20 cellular contexts compared by ENCODE assay signal in genomic region chr15:39465843-39466242, GRCh38.
DNase-seq lines count a peak whose midpoint lies in the region; FAIRE-seq and TF ChIP-seq lines count a peak whose summit lies in the region.
"Had no signal": no experiment of that assay in that cellular context is flagged by ENCODE, and none has a peak within 500 bp of the region (broad histone marks: within the 10 kb centered on the region; RNA-seq: fewer than 3 reads in every experiment).

No MANE protein-coding gene starts in this region.

- H3K27ac ChIP-seq in breast epithelium (peak overlapping the region; percentile 61 to 92), H1 (ENCODE audit: low read depth, low read length) (no peak overlapping the region), mesenchymal stem cell (ENCODE audit: low read length, poor library complexity, severe bottlenecking) (no peak overlapping the region), transverse colon (peak overlapping the region; percentile 39 to 67 (median 50))

- no peak overlapping the region for H3K27ac Mint-ChIP-seq in MCF 10A (ENCODE audit: low read depth, unreplicated experiment)
- H3K27ac Mint-ChIP-seq in activated CD4-positive, alpha-beta memory T cell treated with anti-CD3 and anti-CD28 coated beads, Interleukin-2, amount 10 ng/mL, durations not matched to agents 7 days and 5 days, result no peak overlapping the region
- H3K27ac Mint-ChIP-seq: activated CD4-positive, alpha-beta T cell treated with anti-CD3 and anti-CD28 coated beads, Interleukin-2, amount 10 ng/mL, durations not matched to agents 7 days and 5 days had no signal

- DNase-seq in breast epithelium (ENCODE audit: low spot score in 2 of 2) (no peak), MCF 10A (ENCODE audit: unreplicated experiment) (no peak), H1 (ENCODE audit: low read depth in 1 of 2, low spot score in 2 of 2) (no peak), mesenchymal stem cell (no peak), transverse colon (no peak), retina (no peak), NCI-H146 (lab: John Stamatoyannopoulos, UW) (no peak)
- DNase-seq in activated CD4-positive, alpha-beta memory T cell treated with anti-CD3 and anti-CD28 coated beads, Interleukin-2, amount 10 ng/mL, durations not matched to agents 7 days and 5 days, result no peak
- DNase-seq: 8988T; activated CD4-positive, alpha-beta T cell treated with anti-CD3 and anti-CD28 coated beads, Interleukin-2, amount 10 ng/mL, durations not matched to agents 7 days and 5 days; anterior cingulate cortex; C1 segment of cervical spinal cord; effector CD8-positive, alpha-beta T cell; Kasumi-1; kidney glomerular epithelial cell; NCI-H1694; NCI-H446; nucleus accumbens; stimulated activated CD4-positive, alpha-beta T cell treated with anti-CD3 and anti-CD28 coated beads, Interleukin-2, amount 100 ng/mL, for 48 hours had no signal

- H3K4me3 ChIP-seq in breast epithelium (no peak overlapping the region), H1 (ENCODE audit: extremely low read depth in 1 of 4, insufficient read depth in 2 of 4, low read depth in 3 of 4, low read length in 4 of 4) (no peak overlapping the region), mesenchymal stem cell (ENCODE audit: insufficient read depth in 1 of 2, low read depth in 1 of 2, low read length in 2 of 2) (no peak overlapping the region), transverse colon (no peak overlapping the region)

- H3K4me2 ChIP-seq in H1 (ENCODE audit: insufficient read depth in 1 of 2, low read depth in 2 of 2, low read length in 2 of 2) (no peak overlapping the region), mesenchymal stem cell (ENCODE audit: low read length, poor library complexity, severe bottlenecking) (no peak overlapping the region)

- H3K27me3 Mint-ChIP-seq in MCF 10A (ENCODE audit: insufficient read depth, unreplicated experiment), result no peaks in the 10 kb centered on the region
- H3K27me3 Mint-ChIP-seq in activated CD4-positive, alpha-beta memory T cell treated with anti-CD3 and anti-CD28 coated beads, Interleukin-2, amount 10 ng/mL, durations not matched to agents 7 days and 5 days, result peaks cover 12% of the 10 kb centered on the region

- no peaks in the 10 kb centered on the region for H3K23me2 ChIP-seq in H1 (ENCODE audit: low read depth, low read length)

- H3K4ac ChIP-seq in H1 (replicated peaks; ENCODE audit: insufficient read length, low read depth, low read length) (no peak overlapping the region), mesenchymal stem cell (ENCODE audit: low read depth in 1 of 2, low read length in 2 of 2) (no peak overlapping the region)

- H3K4me3 Mint-ChIP-seq in MCF 10A (ENCODE audit: unreplicated experiment), result no peak overlapping the region
- no peak overlapping the region for H3K4me3 Mint-ChIP-seq in activated CD4-positive, alpha-beta memory T cell treated with anti-CD3 and anti-CD28 coated beads, Interleukin-2, amount 10 ng/mL, durations not matched to agents 7 days and 5 days
- H3K4me3 Mint-ChIP-seq: activated CD4-positive, alpha-beta T cell treated with anti-CD3 and anti-CD28 coated beads, Interleukin-2, amount 10 ng/mL, durations not matched to agents 7 days and 5 days had no signal

- H2BK15ac ChIP-seq in H1 (ENCODE audit: low read length) (no peak overlapping the region), mesenchymal stem cell (ENCODE audit: low read depth, poor library complexity, severe bottlenecking) (no peak overlapping the region)

- no peaks in the 10 kb centered on the region for H3K9me3 Mint-ChIP-seq in MCF 10A (ENCODE audit: unreplicated experiment)
- no peaks in the 10 kb centered on the region for H3K9me3 Mint-ChIP-seq in activated CD4-positive, alpha-beta memory T cell treated with anti-CD3 and anti-CD28 coated beads, Interleukin-2, amount 10 ng/mL, durations not matched to agents 7 days and 5 days

- 79% methylated on average over 3 of the region's 3 CpGs; no CpG with 5 or more reads in 1 of the 2 experiments for WGBS in H1 (ENCODE audit: extremely low coverage in 1 of 2, insufficient coverage in 1 of 2, insufficient read length in 1 of 2, insufficient replicate concordance in 2 of 2, low coverage in 1 of 2, low lambda C conversion rate in 2 of 2, missing lambda C conversion rate in 1 of 2), 2 experiments
- WGBS in mesenchymal stem cell, result 93% methylated on average over 3 of the region's 3 CpGs
- WGBS in transverse colon (ENCODE audit: low coverage in 1 of 2), 2 donors, result 74 to 91% methylated on average over 2 to 3 of the region's 3 CpGs

- no peak overlapping the region for H2BK12ac ChIP-seq in H1 (ENCODE audit: low read depth, low read length)
- no peak overlapping the region for H2BK12ac ChIP-seq in mesenchymal stem cell (ENCODE audit: low read length in 2 of 2)

- TF ChIP-seq CTCF in breast epithelium (IDR thresholded peaks at IDR 0.05) (no peak), MCF 10A (IDR thresholded peaks at IDR 0.05; ENCODE audit: unreplicated experiment) (no peak), H1 (IDR thresholded peaks at IDR 0.05; ENCODE audit: control extremely low read depth in 1 of 3, insufficient read depth in 1 of 3, low read depth in 1 of 3, low read length in 3 of 3) (no peak), transverse colon (IDR thresholded peaks at IDR 0.05) (no peak)

- H3K4me1 ChIP-seq in breast epithelium, result peaks cover 0 to 5% of the 10 kb centered on the region in 2 donors
- H3K4me1 ChIP-seq in H1 (replicated peaks in 1 of 4; ENCODE audit: control insufficient read depth in 3 of 4, insufficient read depth in 4 of 4, low read length in 3 of 4), result no peaks in the 10 kb centered on the region; a peak in 1 of 7 replicates
- no peaks in the 10 kb centered on the region for H3K4me1 ChIP-seq in mesenchymal stem cell (ENCODE audit: control insufficient read depth, insufficient read depth, low read depth, low read length)
- H3K4me1 ChIP-seq in transverse colon, result peaks cover 0 to 21% (median 2%) of the 10 kb centered on the region in 4 donors

- TF ChIP-seq EP300 in H1 (IDR thresholded peaks at IDR 0.05; ENCODE audit: borderline replicate concordance in 1 of 2, low read depth in 2 of 2, low read length in 2 of 2) (no peak), transverse colon (IDR thresholded peaks at IDR 0.05; ENCODE audit: low read depth) (no peak)

- no peaks in the 10 kb centered on the region for H3K36me3 ChIP-seq in breast epithelium
- no peaks in the 10 kb centered on the region for H3K36me3 ChIP-seq in H1 (ENCODE audit: control insufficient read depth in 2 of 4, insufficient read depth in 4 of 4, low read length in 3 of 4)
- no peaks in the 10 kb centered on the region for H3K36me3 ChIP-seq in mesenchymal stem cell (ENCODE audit: control insufficient read depth in 1 of 2, insufficient read depth in 2 of 2, low read depth in 1 of 2, low read length in 2 of 2)
- H3K36me3 ChIP-seq in transverse colon, result no peaks in the 10 kb centered on the region

- no peak overlapping the region for H3K18ac ChIP-seq in H1 (ENCODE audit: extremely low read depth, low read length)
- H3K18ac ChIP-seq in mesenchymal stem cell (ENCODE audit: low read depth in 1 of 2, low read length in 2 of 2), result no peak overlapping the region

- no peaks in the 10 kb centered on the region for H3K36me3 Mint-ChIP-seq in MCF 10A (ENCODE audit: insufficient read depth, unreplicated experiment)
- no peaks in the 10 kb centered on the region for H3K36me3 Mint-ChIP-seq in activated CD4-positive, alpha-beta memory T cell treated with anti-CD3 and anti-CD28 coated beads, Interleukin-2, amount 10 ng/mL, durations not matched to agents 7 days and 5 days (ENCODE audit: low read depth)

- H3K79me1 ChIP-seq in H1 (ENCODE audit: low read depth, low read length) (no peaks in the 10 kb centered on the region), mesenchymal stem cell (replicated peaks; ENCODE audit: low read length, poor library complexity, severe bottlenecking) (no peaks in the 10 kb centered on the region)

- intact Hi-C loops in breast epithelium (cut with DNase I; ENCODE audit: low total_unique reads), result no loop called here
- intact Hi-C loops in MCF 10A (cut with micrococcal nuclease), result no loop called here
- intact Hi-C loops in transverse colon (cut with DNase I; ENCODE audit: low total_unique reads), result no loop called here

- H4K91ac ChIP-seq in H1 (replicated peaks; ENCODE audit: insufficient read length, low read length) (no peak overlapping the region), mesenchymal stem cell (ENCODE audit: low read length) (no peak overlapping the region)

- POLR2A ChIA-PET in MCF 10A (lab: Yijun Ruan, JAX) (no interaction called here), H1 (lab: Charles Lee; ENCODE audit: partially characterized antibody) (interaction anchor here (3.2 kb wide), 1 partner anchor 114 kb away, joined by 12 read pairs; the partner anchor contains the start of gene THBS1)
- POLR2A ChIA-PET in activated CD4-positive, alpha-beta memory T cell treated with anti-CD3 and anti-CD28 coated beads, Interleukin-2, amount 10 ng/mL, durations not matched to agents 7 days and 5 days (lab: Charles Lee), result no interaction called here

- no peak overlapping the region for H3K14ac ChIP-seq in H1 (ENCODE audit: insufficient read length)
- no peak overlapping the region for H3K14ac ChIP-seq in mesenchymal stem cell (ENCODE audit: low read length in 2 of 2)

- H2BK120ac ChIP-seq in H1 (replicated peaks; ENCODE audit: low read depth, low read length), result no peak overlapping the region
- H2BK120ac ChIP-seq in mesenchymal stem cell (ENCODE audit: low read depth, low read length), result no peak overlapping the region

- H2AK5ac ChIP-seq in H1 (ENCODE audit: low read depth, low read length) (no peak overlapping the region), mesenchymal stem cell (ENCODE audit: low read length, severe bottlenecking) (no peak overlapping the region)

- in situ Hi-C loops in transverse colon (cut with MboI; ENCODE audit: low pct_ligation_motif_present in 1 of 4, low pct_unique_long_range_greater_than_20kb in 1 of 4, low sequenced_read_pairs in 3 of 4), result no loop called here

- no peaks in the 10 kb centered on the region for H3K4me1 Mint-ChIP-seq in MCF 10A (ENCODE audit: insufficient read depth, unreplicated experiment)
- no peaks in the 10 kb centered on the region for H3K4me1 Mint-ChIP-seq in activated CD4-positive, alpha-beta memory T cell treated with anti-CD3 and anti-CD28 coated beads, Interleukin-2, amount 10 ng/mL, durations not matched to agents 7 days and 5 days
- H3K4me1 Mint-ChIP-seq: activated CD4-positive, alpha-beta T cell treated with anti-CD3 and anti-CD28 coated beads, Interleukin-2, amount 10 ng/mL, durations not matched to agents 7 days and 5 days had no signal

- no peaks in the 10 kb centered on the region for H3K9me3 ChIP-seq in breast epithelium
- H3K9me3 ChIP-seq in H1 (ENCODE audit: insufficient read depth in 2 of 2, low read depth in 1 of 2, low read length in 1 of 2), result no peaks in the 10 kb centered on the region
- peaks cover 7% of the 10 kb centered on the region for H3K9me3 ChIP-seq in mesenchymal stem cell (ENCODE audit: control insufficient read depth, low read length)
- H3K9me3 ChIP-seq in transverse colon, result no peaks in the 10 kb centered on the region

- TF ChIP-seq POLR2A in breast epithelium (IDR thresholded peaks at IDR 0.05) (no peak), H1 (IDR thresholded peaks at IDR 0.05; ENCODE audit: control extremely low read depth in 1 of 2, low read depth in 2 of 2, low read length in 2 of 2) (no peak), transverse colon (IDR thresholded peaks at IDR 0.05) (no peak)

- H2AFZ ChIP-seq in H1 (ENCODE audit: low read length) (peak overlapping the region; percentile 37; the same call in 1 of the 2 replicates), mesenchymal stem cell (ENCODE audit: low read depth, low read length) (no peak overlapping the region)

- H4K8ac ChIP-seq in H1 (ENCODE audit: extremely low read depth, insufficient read depth, low read length), result no peak overlapping the region; the same call in 1 of the 2 replicates
- H4K8ac ChIP-seq in mesenchymal stem cell (ENCODE audit: low read length), result no peak overlapping the region

- H3K23ac ChIP-seq in H1 (ENCODE audit: insufficient read length) (no peak overlapping the region), mesenchymal stem cell (ENCODE audit: low read length in 2 of 2) (no peak overlapping the region)

- no peak overlapping the region for H3K9ac ChIP-seq in H1 (replicated peaks in 1 of 4; ENCODE audit: extremely low read depth in 1 of 4, low read depth in 3 of 4, low read length in 3 of 4)
- H3K9ac ChIP-seq in mesenchymal stem cell (ENCODE audit: low read length), result peak overlapping the region; percentile 24

- H4K20me1 ChIP-seq in H1 (replicated peaks in 1 of 2; ENCODE audit: control insufficient read depth in 1 of 2, insufficient read depth in 2 of 2, low read length in 2 of 2), result no peaks in the 10 kb centered on the region

- H2BK5ac ChIP-seq in H1 (ENCODE audit: low read depth, low read length) (no peak overlapping the region), mesenchymal stem cell (ENCODE audit: low read depth, low read length, poor library complexity, severe bottlenecking) (no peak overlapping the region)

- CTCF ChIA-PET in MCF 10A (lab: Yijun Ruan, JAX) (interaction anchor here (0.6 to 1.2 kb wide), 2 partner anchors 21 to 33 kb away, joined by 3 read pairs; no protein-coding TSS in a partner anchor), H1 (lab: Charles Lee; ENCODE audit: partially characterized antibody) (interaction anchor here (0.6 to 1.8 kb wide), 5 partner anchors 10 to 333 kb away, joined by 3 to 4 read pairs (median 3); no protein-coding TSS in a partner anchor)
- CTCF ChIA-PET in activated CD4-positive, alpha-beta memory T cell treated with anti-CD3 and anti-CD28 coated beads, Interleukin-2, amount 10 ng/mL, durations not matched to agents 7 days and 5 days (lab: Charles Lee), result no interaction called here

- no peaks in the 10 kb centered on the region for H3K79me2 ChIP-seq in H1 (ENCODE audit: control insufficient read depth in 1 of 2, insufficient read depth in 2 of 2, low read length in 2 of 2)

- no TSS peak for BruUV-seq in MCF 10A (replicated peaks; lab: Mats Ljungman, UMichigan)

- peak overlapping the region; percentile 15 for H4K5ac ChIP-seq in H1 (ENCODE audit: insufficient read length, low read depth, low read length)

- H3K27me3 ChIP-seq in breast epithelium (no peaks in the 10 kb centered on the region), H1 (replicated peaks in 1 of 4; ENCODE audit: control insufficient read depth in 3 of 4, extremely low read depth in 1 of 4, insufficient read depth in 3 of 4, low read length in 3 of 4) (no peaks in the 10 kb centered on the region), mesenchymal stem cell (ENCODE audit: control insufficient read depth in 1 of 2, insufficient read depth in 1 of 2, low read length in 2 of 2) (no peaks in the 10 kb centered on the region), transverse colon (no peaks in the 10 kb centered on the region)

- no peak overlapping the region for H2BK20ac ChIP-seq in H1 (ENCODE audit: low read length)

- no peak for FAIRE-seq in H1 (lab: Jason Lieb, UNC)
- FAIRE-seq: G401.6 had no signal

- no peak overlapping the region for H3K56ac ChIP-seq in H1 (replicated peaks; ENCODE audit: insufficient read length, low read depth, low read length)

- TF ChIP-seq RAD21 in H1 (IDR thresholded peaks at IDR 0.05 in 1 of 2, conservative IDR thresholded peaks at IDR 0.05 in 1 of 2; ENCODE audit: low read depth in 2 of 2, low read length in 2 of 2), result no peak

Comparison
In these comparisons a context has a peak if more than half of its experiments do, and no peak if none do; other contexts are left out.
1. H3K27ac ChIP-seq: peak in breast epithelium (2 of 2) and transverse colon (4 of 4); none in H1 (single experiment) and mesenchymal stem cell (single experiment).